ENCODE assay signal across 8 cellular contexts in genomic region chr14:74502236-74503019, GRCh38. TPM values are rescaled to one million over a fixed set of nuclear protein-coding genes. Genes with fewer than 3 reads are reported as not detected.
A peak's percentile ranks its signal among the peaks of the same experiment; 100 is the strongest.
DNase-seq lines count a peak whose midpoint lies in the region; ATAC-seq, FAIRE-seq and TF ChIP-seq lines count a peak whose summit lies in the region.

No MANE protein-coding gene starts in this region.

- H2BK20ac ChIP-seq in H1 (ENCODE audit: low read length), result no peak overlapping the region

- no peak overlapping the region for H4K91ac ChIP-seq in H1 (replicated peaks; ENCODE audit: insufficient read length, low read length)

- no peak overlapping the region for H2AFZ ChIP-seq in H1 (ENCODE audit: low read length)

- CTCF ChIA-PET in A549 (lab: Yijun Ruan, JAX), result interaction anchor here (0.6 to 6.8 kb wide), 30 partner anchors 10 to 358 kb away, joined by 3 to 62 read pairs (median 6); partner anchors contain the start of genes ISCA2, LTBP2, NPC2 and YLPM1
- CTCF ChIA-PET in H1 (lab: Charles Lee; ENCODE audit: partially characterized antibody), result interaction anchor here (0.6 to 6.2 kb wide), 44 partner anchors 8 to 237 kb away, joined by 3 to 64 read pairs (median 4); partner anchors contain the start of genes ISCA2 and NPC2

- peak; percentile 44 to 60 for DNase-seq in A549 (ENCODE audit: low read depth in 1 of 2, low spot score in 1 of 2)
- peak; percentile 33 for DNase-seq in NT2/D1 (ENCODE audit: low read depth, low spot score)
- DNase-seq in H1 (ENCODE audit: low read depth in 1 of 2, low spot score in 2 of 2), result no peak
- DNase-seq in omental fat pad (ENCODE audit: low spot score), result no peak
- DNase-seq in cerebellar nuclear complex (lab: John Stamatoyannopoulos, UW), result no peak

- POLR2A ChIA-PET in A549 (lab: Yijun Ruan, JAX) (interaction anchor here (1.2 kb wide), 1 partner anchor 9 kb away, joined by 5 read pairs; the partner anchor contains the start of genes ISCA2 and NPC2), H1 (lab: Charles Lee; ENCODE audit: partially characterized antibody) (interaction anchor here (0.7 to 1.0 kb wide), 4 partner anchors 27 to 200 kb away, joined by 3 read pairs; partner anchors contain the start of gene ABCD4)

- H3K9me3 ChIP-seq in A549 (no peaks in the 10 kb centered on the region), NT2/D1 (ENCODE audit: insufficient read depth, low read length) (no peaks in the 10 kb centered on the region), H1 (ENCODE audit: insufficient read depth in 2 of 2, low read depth in 1 of 2, low read length in 1 of 2) (no peaks in the 10 kb centered on the region)

- H3K36me3 ChIP-seq in NT2/D1 (ENCODE audit: insufficient read depth, insufficient read length, low read length) (peaks cover 23% of the 10 kb centered on the region), H1 (ENCODE audit: control insufficient read depth in 2 of 4, insufficient read depth in 4 of 4, low read length in 3 of 4) (no peaks in the 10 kb centered on the region)

- no peak overlapping the region for H2BK15ac ChIP-seq in H1 (ENCODE audit: low read length)

- H4K20me1 ChIP-seq in H1 (replicated peaks in 1 of 2; ENCODE audit: control insufficient read depth in 1 of 2, insufficient read depth in 2 of 2, low read length in 2 of 2), result peaks cover 0 to 1% of the 10 kb centered on the region in 2 experiments

- H2BK120ac ChIP-seq in H1 (replicated peaks; ENCODE audit: low read depth, low read length), result no peak overlapping the region

- no peaks in the 10 kb centered on the region for H3K79me1 ChIP-seq in H1 (ENCODE audit: low read depth, low read length)

- no peak for TF ChIP-seq EP300 in A549 (IDR thresholded peaks at IDR 0.05)
- TF ChIP-seq EP300 in H1 (IDR thresholded peaks at IDR 0.05; ENCODE audit: borderline replicate concordance in 1 of 2, low read depth in 2 of 2, low read length in 2 of 2), result no peak

- no peak overlapping the region for H3K56ac ChIP-seq in H1 (replicated peaks; ENCODE audit: insufficient read length, low read depth, low read length)

- H4K8ac ChIP-seq in H1 (ENCODE audit: extremely low read depth, insufficient read depth, low read length), result no peak overlapping the region; the same call in 1 of the 2 replicates

- ATAC-seq in A549, result peak; percentile 79 to 85
- peak; percentile 5 for ATAC-seq in omental fat pad (ENCODE audit: low FRiP score)
- ATAC-seq in HG03095 (IDR thresholded peaks at IDR 0.05; ENCODE audit: unreplicated experiment), result no peak
- ATAC-seq in HG02642 (IDR thresholded peaks at IDR 0.05; ENCODE audit: poor library complexity, unreplicated experiment), result no peak

- H2AK5ac ChIP-seq in H1 (ENCODE audit: low read depth, low read length), result 0 out of 2 replicates have a peak overlapping the region, but pooled peaks have one; percentile 43

- peak; percentile 35 to 57 for TF ChIP-seq RAD21 in A549 (conservative IDR thresholded peaks at IDR 0.05 in 1 of 2, IDR thresholded peaks at IDR 0.05 in 1 of 2)
- peak; percentile 36 to 54 for TF ChIP-seq RAD21 in H1 (IDR thresholded peaks at IDR 0.05 in 1 of 2, conservative IDR thresholded peaks at IDR 0.05 in 1 of 2; ENCODE audit: low read depth in 2 of 2, low read length in 2 of 2)

- H2BK12ac ChIP-seq in H1 (ENCODE audit: low read depth, low read length), result 0 out of 2 replicates have a peak overlapping the region, but pooled peaks have one; percentile 20

- TF ChIP-seq POLR2A in A549 (IDR thresholded peaks at IDR 0.05; ENCODE audit: low read length) (no peak), H1 (IDR thresholded peaks at IDR 0.05; ENCODE audit: control extremely low read depth in 1 of 2, low read depth in 2 of 2, low read length in 2 of 2) (no peak)

- H3K14ac ChIP-seq in H1 (ENCODE audit: insufficient read length), result no peak overlapping the region

- H4K5ac ChIP-seq in H1 (ENCODE audit: insufficient read length, low read depth, low read length), result no peak overlapping the region

- H3K4me1 ChIP-seq in A549, result peaks cover 12% of the 10 kb centered on the region; the same call in 2 of the 3 replicates
- peaks cover 20% of the 10 kb centered on the region for H3K4me1 ChIP-seq in NT2/D1 (ENCODE audit: insufficient read depth, insufficient read length)
- H3K4me1 ChIP-seq in H1 (replicated peaks in 1 of 4; ENCODE audit: control insufficient read depth in 3 of 4, insufficient read depth in 4 of 4, low read length in 3 of 4), result peaks cover 4 to 19% (median 16%) of the 10 kb centered on the region in 4 experiments

- H3K27ac ChIP-seq in A549, result peak overlapping the region; percentile 25 to 68; a peak in 2 of 6 replicates
- no peak overlapping the region for H3K27ac ChIP-seq in H1 (ENCODE audit: low read depth, low read length)

- TF ChIP-seq CTCF in A549 (IDR thresholded peaks at IDR 0.05), result peak; percentile 60
- peak; percentile 86 for TF ChIP-seq CTCF in GM12873 (IDR thresholded peaks at IDR 0.05; ENCODE audit: insufficient read depth, low read depth, low read length, missing control alignments)
- peak in 2 of 3 experiments; percentile 67 to 84; a peak in 3 of 4 replicates for TF ChIP-seq CTCF in H1 (IDR thresholded peaks at IDR 0.05; ENCODE audit: control extremely low read depth in 1 of 3, insufficient read depth in 1 of 3, low read depth in 1 of 3, low read length in 3 of 3)
- no peak for TF ChIP-seq CTCF in omental fat pad (IDR thresholded peaks at IDR 0.05)

- H3K9ac ChIP-seq in NT2/D1 (ENCODE audit: insufficient read length, low read depth) (no peak overlapping the region), H1 (replicated peaks in 1 of 4; ENCODE audit: extremely low read depth in 1 of 4, low read depth in 3 of 4, low read length in 3 of 4) (no peak overlapping the region)

- no peaks in the 10 kb centered on the region for H3K79me2 ChIP-seq in H1 (ENCODE audit: control insufficient read depth in 1 of 2, insufficient read depth in 2 of 2, low read length in 2 of 2)

- 61% methylated on average over 21 of the region's 21 CpGs for WGBS in A549 (ENCODE audit: missing lambda C conversion rate)
- 77% methylated on average over 21 of the region's 21 CpGs; no CpG with 5 or more reads in 1 of the 2 experiments for WGBS in H1 (ENCODE audit: extremely low coverage in 1 of 2, insufficient coverage in 1 of 2, insufficient read length in 1 of 2, insufficient replicate concordance in 2 of 2, low coverage in 1 of 2, low lambda C conversion rate in 2 of 2, missing lambda C conversion rate in 1 of 2), 2 experiments

- H2BK5ac ChIP-seq in H1 (ENCODE audit: low read depth, low read length), result no peak overlapping the region

- no peak overlapping the region for H3K4ac ChIP-seq in H1 (replicated peaks; ENCODE audit: insufficient read length, low read depth, low read length)

- H3K27me3 ChIP-seq in NT2/D1 (ENCODE audit: insufficient read depth, insufficient read length) (no peaks in the 10 kb centered on the region), H1 (replicated peaks in 1 of 4; ENCODE audit: control insufficient read depth in 3 of 4, extremely low read depth in 1 of 4, insufficient read depth in 3 of 4, low read length in 3 of 4) (no peaks in the 10 kb centered on the region)

- H3K4me3 ChIP-seq in A549, result no peak overlapping the region
- H3K4me3 ChIP-seq in NT2/D1 (ENCODE audit: insufficient read length, low read depth), result no peak overlapping the region
- no peak overlapping the region for H3K4me3 ChIP-seq in H1 (ENCODE audit: extremely low read depth in 1 of 4, insufficient read depth in 2 of 4, low read depth in 3 of 4, low read length in 4 of 4)

- H3K18ac ChIP-seq in H1 (ENCODE audit: extremely low read depth, low read length), result no peak overlapping the region

- H3K23me2 ChIP-seq in H1 (ENCODE audit: low read depth, low read length), result no peaks in the 10 kb centered on the region

- FAIRE-seq in A549 (lab: Jason Lieb, UNC) (no peak), H1 (lab: Jason Lieb, UNC) (peak; percentile 77)

- H3K4me2 ChIP-seq in A549 (no peak overlapping the region), H1 (ENCODE audit: insufficient read depth in 1 of 2, low read depth in 2 of 2, low read length in 2 of 2) (no peak overlapping the region)

- H3K23ac ChIP-seq in H1 (ENCODE audit: insufficient read length), result no peak overlapping the region

TF ChIP-seq in A549, 52 proteins besides CTCF, POLR2A, EP300 and RAD21 (continues in another document):
- TF ChIP-seq HOXB5 (CRISPR knock-in tag; IDR thresholded peaks at IDR 0.05), result no peak

RNA-seq across cellular contexts. Expression of gene ISCA2, which starts 8.9 kb away (rescaled TPM):
- polyA plus RNA-seq in A549 (2011; rRNA removed) (38.8 and 49.3 TPM in 2 replicates), A549 (2017; fragmentation: RNase III; extraction: RNeasy Plus Mini Kit Qiagen cat#74134 plus additional on column Dnase treatment) (41.3 to 48.8 TPM (median 45.8 TPM) in 3 replicates), H1 (2011; rRNA removed) (58.2 and 78.6 TPM in 2 replicates)
- 35.2 and 36.4 TPM in 2 replicates for polyA plus RNA-seq in A549 (2012; cell fraction: cytosol; rRNA removed)
- 8.7 and 10.9 TPM in 2 replicates for polyA plus RNA-seq in A549 (2012; cell fraction: nucleus; rRNA removed)
- 6.5 and 6.9 TPM in 2 replicates for polyA minus RNA-seq in A549 (2011; rRNA and poly(A)+ RNA removed)
- total RNA-seq in H1 (2021; fragmentation: NEBNext Ultra II Directional; extraction: Animal tissue kit (Norgen Biotek cat#: 25700)), result 43.5 and 51.5 TPM in 2 replicates
- 56.9 TPM for polyA plus RNA-seq in H1 (2011; cell fraction: cytosol; rRNA removed)
- 14.9 TPM for polyA plus RNA-seq in H1 (2011; cell fraction: nucleus; rRNA removed)
- polyA plus RNA-seq in H1 (2012, experiment 1 of 2), result 29.6 to 43.0 TPM (median 33.9 TPM) in 4 replicates
- 100 TPM for polyA plus RNA-seq in H1 (2012, experiment 2 of 2)
- polyA plus RNA-seq in H1 (2013, experiment 1 of 2), result 37.6 TPM
- polyA plus RNA-seq in H1 (2013, experiment 2 of 2), result 40.2 TPM
- polyA minus RNA-seq in H1 (2011; rRNA and poly(A)+ RNA removed), result 13.1 and 13.7 TPM in 2 replicates
- 20.4 TPM for polyA minus RNA-seq in H1 (2011; cell fraction: cytosol; rRNA and poly(A)+ RNA removed)
- 8.2 TPM for polyA minus RNA-seq in H1 (2011; cell fraction: nucleus; rRNA and poly(A)+ RNA removed)
- 10 to 100 TPM in 1 of 4 donors, 1 to 10 TPM in 3; 7.0 to 11.2 (median 9.2) TPM for total RNA-seq in omental fat pad

RNA-seq across cellular contexts. Expression of gene NPC2, which starts 9.3 kb away (rescaled TPM):
- polyA plus RNA-seq in A549 (2011; rRNA removed) (97.7 and 124 TPM in 2 replicates), A549 (2017; fragmentation: RNase III; extraction: RNeasy Plus Mini Kit Qiagen cat#74134 plus additional on column Dnase treatment) (345 to 465 TPM (median 457 TPM) in 3 replicates), H1 (2011; rRNA removed) (258 and 287 TPM in 2 replicates)
- polyA plus RNA-seq in A549 (2012; cell fraction: cytosol; rRNA removed), result 284 and 295 TPM in 2 replicates
- 193 and 247 TPM in 2 replicates for polyA plus RNA-seq in A549 (2012; cell fraction: nucleus; rRNA removed)
- polyA minus RNA-seq in A549 (2011; rRNA and poly(A)+ RNA removed), result 67.1 and 90.8 TPM in 2 replicates
- 168 and 178 TPM in 2 replicates for total RNA-seq in H1 (2021; fragmentation: NEBNext Ultra II Directional; extraction: Animal tissue kit (Norgen Biotek cat#: 25700))
- 273 TPM for polyA plus RNA-seq in H1 (2011; cell fraction: cytosol; rRNA removed)
- 288 TPM for polyA plus RNA-seq in H1 (2011; cell fraction: nucleus; rRNA removed)
- polyA plus RNA-seq in H1 (2012, experiment 1 of 2), result 283 to 375 TPM (median 345 TPM) in 4 replicates
- polyA plus RNA-seq in H1 (2012, experiment 2 of 2), result 241 TPM
- polyA plus RNA-seq in H1 (2013, experiment 1 of 2), result 424 TPM
- polyA plus RNA-seq in H1 (2013, experiment 2 of 2), result 546 TPM
- 253 and 295 TPM in 2 replicates for polyA minus RNA-seq in H1 (2011; rRNA and poly(A)+ RNA removed)
- polyA minus RNA-seq in H1 (2011; cell fraction: cytosol; rRNA and poly(A)+ RNA removed), result 120 TPM
- 120 TPM for polyA minus RNA-seq in H1 (2011; cell fraction: nucleus; rRNA and poly(A)+ RNA removed)
- 100 to 1,000 TPM; 271 to 717 (median 546) TPM for total RNA-seq in omental fat pad

Comparison
In these comparisons a context has a peak if more than half of its experiments do, and no peak if none do; other contexts are left out.
1. ATAC-seq: peak in A549 (2 of 2) and omental fat pad (single experiment); none in HG03095 (single experiment) and HG02642 (single experiment).
2. DNase-seq: peak in A549 (2 of 2) and NT2/D1 (single experiment); none in H1 (0 of 2), omental fat pad (single experiment) and cerebellar nuclear complex (0 of 2).
3. CTCF ChIP-seq: peak in A549 (single experiment), GM12873 (single experiment) and H1 (2 of 3); none in omental fat pad (0 of 3).
4. Of the 18 proteins assayed by ChIP-seq in both H1 and A549: peak only in H1: none; only in A549: none; in both: CTCF and RAD21; in neither: 16.